In the genomic region with DNA sequence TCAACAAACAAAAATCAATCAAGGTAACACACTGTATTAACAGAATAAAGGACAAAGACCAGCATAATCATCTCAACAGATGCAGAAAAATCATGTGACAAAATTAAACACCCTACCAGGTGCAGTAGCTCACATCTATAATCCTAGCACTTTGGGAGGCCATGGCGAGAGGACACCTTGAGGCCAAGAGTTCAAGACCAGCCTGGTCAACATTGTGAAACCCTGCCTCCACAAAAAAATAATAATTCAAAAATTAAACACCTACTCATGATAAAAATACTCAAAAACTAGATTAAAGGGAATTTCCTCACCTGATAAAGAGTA, we compare ENCODE assay signal across 14 cellular contexts. TPM values are rescaled to one million over a fixed set of nuclear protein-coding genes. Genes with fewer than 3 reads are reported as not detected.
DNase-seq lines count a peak whose midpoint lies in the region; ATAC-seq, FAIRE-seq and TF ChIP-seq lines count a peak whose summit lies in the region.
"Had no signal": no experiment of that assay in that cellular context is flagged by ENCODE, and none has a peak within 500 bp of the region (broad histone marks: within the 10 kb centered on the region; RNA-seq: fewer than 3 reads in every experiment).

No MANE protein-coding gene starts in this region.

- no peak overlapping the region for H3K4me3 ChIP-seq in CD8-positive, alpha-beta memory T cell (ENCODE audit: low read length)
- H3K4me3 ChIP-seq in PC-9 (no peak overlapping the region), K562 (no peak overlapping the region), mucosa of descending colon (no peak overlapping the region), uterus (no peak overlapping the region)
- H3K4me3 ChIP-seq: BLaER1 treated with 17β-estradiol and CSF1 and Interleukin-3, amounts not matched to agents 10 nM and 100 nM had no signal

- H3K4me2 ChIP-seq in PC-9 (no peak overlapping the region), K562 (ENCODE audit: insufficient read depth, low read length) (no peak overlapping the region)
- H3K4me2 ChIP-seq: BLaER1 treated with 17β-estradiol and CSF1 and Interleukin-3, amounts not matched to agents 10 nM and 100 nM had no signal

- TF ChIP-seq POLR2A in H54 (IDR thresholded peaks at IDR 0.05; ENCODE audit: low read depth, low read length), result no peak
- TF ChIP-seq POLR2A in K562 (conservative IDR thresholded peaks at IDR 0.05), result no peak
- TF ChIP-seq POLR2A in uterus (IDR thresholded peaks at IDR 0.05), result no peak

- BruUV-seq in PC-9 (replicated peaks; lab: Mats Ljungman, UMichigan) (no TSS peak), K562 (replicated peaks; lab: Mats Ljungman, UMichigan) (no TSS peak)

- ATAC-seq in K562 (no peak; the same call in 2 of the 3 replicates), GM18502 (IDR thresholded peaks at IDR 0.05; ENCODE audit: poor library complexity, unreplicated experiment) (no peak), mucosa of descending colon (no peak)
- ATAC-seq: HCT116 had no signal

- H4K20me1 ChIP-seq in PC-9 (ENCODE audit: insufficient read depth) (peaks cover 26% of the 10 kb centered on the region), K562 (replicated peaks; ENCODE audit: control insufficient read depth, insufficient read depth, low read length) (no peaks in the 10 kb centered on the region)

- no peak for DNase-seq in CD8-positive, alpha-beta memory T cell
- DNase-seq in H54 (ENCODE audit: insufficient read length, low spot score), result no peak
- DNase-seq in PC-9, result no peak
- no peak for DNase-seq in K562 (ENCODE audit: extremely low read depth in 1 of 4, low spot score in 3 of 4)
- no peak for DNase-seq in mucosa of descending colon
- no peak for DNase-seq in uterus
- DNase-seq in GM19240 (ENCODE audit: insufficient read length, low spot score), result no peak
- DNase-seq: 8988T; Calu3; CD4-positive, CD25-positive, alpha-beta regulatory T cell; DMS 273 treated with DMSO at 0.1 percent for 48 hours had no signal

- peaks cover 0 to 13% (median 2%) of the 10 kb centered on the region in 3 donors for H3K36me3 Mint-ChIP-seq in CD8-positive, alpha-beta memory T cell
- H3K36me3 Mint-ChIP-seq: CD4-positive, CD25-positive, alpha-beta regulatory T cell had no signal

- no peak overlapping the region for H3K9ac ChIP-seq in K562 (ENCODE audit: insufficient read depth in 1 of 2, low read depth in 2 of 2, low read length in 2 of 2)
- H3K9ac ChIP-seq: BLaER1 treated with 17β-estradiol and CSF1 and Interleukin-3, amounts not matched to agents 10 nM and 100 nM had no signal

- POLR2A ChIA-PET in CD8-positive, alpha-beta memory T cell (lab: Charles Lee), result no interaction called here
- POLR2A ChIA-PET in PC-9 (lab: Charles Lee; ENCODE audit: unreplicated experiment) (no interaction called here), K562 (lab: Yijun Ruan, JAX) (interaction anchor here (0.6 to 1.8 kb wide), 6 partner anchors 12 to 55 kb away, joined by 3 to 6 read pairs (median 4); partner anchors contain the start of gene PIK3R3)

- H3K9me3 ChIP-seq in CD8-positive, alpha-beta memory T cell (ENCODE audit: low read length), result no peaks in the 10 kb centered on the region
- H3K9me3 ChIP-seq in PC-9 (ENCODE audit: insufficient read depth, low read depth) (peaks cover 7% of the 10 kb centered on the region; the same call in 1 of the 2 replicates), K562 (replicated peaks; ENCODE audit: control insufficient read depth, insufficient read depth, low read depth, low read length) (0 out of 2 replicates have a peak, but pooled peaks cover 2% of the 10 kb centered on the region), mucosa of descending colon (no peaks in the 10 kb centered on the region), uterus (no peaks in the 10 kb centered on the region)

- no peak overlapping the region for H3K4me3 Mint-ChIP-seq in CD8-positive, alpha-beta memory T cell
- H3K4me3 Mint-ChIP-seq: CD4-positive, CD25-positive, alpha-beta regulatory T cell had no signal

- FAIRE-seq in H54 (lab: Jason Lieb, UNC), result peak; percentile 71
- no peak for FAIRE-seq in K562 (lab: Jason Lieb, UNC)

- in situ Hi-C loops in K562 (cut with MboI), result no loop called here

- no peaks in the 10 kb centered on the region for H3K36me3 ChIP-seq in CD8-positive, alpha-beta memory T cell (ENCODE audit: insufficient read depth, low read length)
- H3K36me3 ChIP-seq in PC-9 (ENCODE audit: low read depth), result peaks cover 33% of the 10 kb centered on the region
- H3K36me3 ChIP-seq in K562 (ENCODE audit: control insufficient read depth, insufficient read depth, low read length), result no peaks in the 10 kb centered on the region
- no peaks in the 10 kb centered on the region for H3K36me3 ChIP-seq in mucosa of descending colon (ENCODE audit: low read depth)
- H3K36me3 ChIP-seq in uterus, result no peaks in the 10 kb centered on the region

- H3K27ac ChIP-seq in CD8-positive, alpha-beta memory T cell (ENCODE audit: low read depth, low read length), result peak overlapping the region; percentile 28
- H3K27ac ChIP-seq in PC-9 (peak overlapping the region; percentile 29), K562 (ENCODE audit: extremely low read depth, low read depth, low read length) (no peak overlapping the region), uterus (no peak overlapping the region)
- H3K27ac ChIP-seq: BLaER1 treated with 17β-estradiol and CSF1 and Interleukin-3, amounts not matched to agents 10 nM and 100 nM had no signal

- no peaks in the 10 kb centered on the region for H3K9me2 ChIP-seq in PC-9 (ENCODE audit: insufficient read depth)

- CTCF ChIA-PET in CD8-positive, alpha-beta memory T cell (lab: Charles Lee), result no interaction called here
- CTCF ChIA-PET in PC-9 (lab: Charles Lee), result no interaction called here
- CTCF ChIA-PET in K562 (lab: Yijun Ruan, JAX; ENCODE audit: low intra/inter-chr PET ratio), result no interaction called here

- H3K79me2 ChIP-seq in PC-9 (ENCODE audit: low read depth) (peaks cover 97% of the 10 kb centered on the region), K562 (ENCODE audit: control insufficient read depth, insufficient read depth, low read length) (no peaks in the 10 kb centered on the region)

- no peak for TF ChIP-seq CTCF in PC-9 (conservative IDR thresholded peaks at IDR 0.05)
- TF ChIP-seq CTCF in K562 (IDR thresholded peaks at IDR 0.05 in 2 of 3, conservative IDR thresholded peaks at IDR 0.05 in 1 of 3; ENCODE audit: insufficient read depth in 2 of 3, low read depth in 1 of 3, low read length in 3 of 3), result no peak
- TF ChIP-seq CTCF in mucosa of descending colon (IDR thresholded peaks at IDR 0.05), result no peak
- no peak for TF ChIP-seq CTCF in uterus (IDR thresholded peaks at IDR 0.05)

- TF ChIP-seq RAD21 in K562 (CRISPR knock-in tag; conservative IDR thresholded peaks at IDR 0.05 in 1 of 2, IDR thresholded peaks at IDR 0.05 in 1 of 2), result no peak

- H3K4me1 Mint-ChIP-seq in CD8-positive, alpha-beta memory T cell, result peaks cover 0 to 5% (median 0%) of the 10 kb centered on the region in 3 donors

- WGBS in K562 (ENCODE audit: insufficient coverage, low coverage, missing lambda C conversion rate), result 93% methylated on average over 1 of the region's 1 CpG

- H3K4me1 ChIP-seq in CD8-positive, alpha-beta memory T cell (ENCODE audit: insufficient read depth, low read length), result no peaks in the 10 kb centered on the region
- H3K4me1 ChIP-seq in PC-9 (replicated peaks; ENCODE audit: insufficient read depth) (no peaks in the 10 kb centered on the region), K562 (replicated peaks in 1 of 2; ENCODE audit: control insufficient read depth in 2 of 2, insufficient read depth in 2 of 2, low read length in 2 of 2) (peaks cover 4 to 6% of the 10 kb centered on the region in 2 experiments; a peak in 3 of 5 replicates), mucosa of descending colon (ENCODE audit: low read depth) (no peaks in the 10 kb centered on the region), uterus (no peaks in the 10 kb centered on the region)

- H2AFZ ChIP-seq in PC-9, result no peak overlapping the region
- H2AFZ ChIP-seq in K562 (ENCODE audit: low read depth, low read length), result peak overlapping the region; percentile 58; the same call in 1 of the 2 replicates

- H3K27ac Mint-ChIP-seq in CD8-positive, alpha-beta memory T cell, result no peak overlapping the region

- H3F3A ChIP-seq in PC-9 (ENCODE audit: insufficient read depth, low read depth), result peaks cover 49% of the 10 kb centered on the region

- no peak for TF ChIP-seq EP300 in K562 (IDR thresholded peaks at IDR 0.05; ENCODE audit: low read length)

- intact Hi-C loops in PC-9 (cut with micrococcal nuclease; ENCODE audit: unreplicated experiment), result no loop called here
- intact Hi-C loops in K562 (cut with micrococcal nuclease), result loop anchor here (2.0 kb wide), 1 partner anchor 26 kb away; no protein-coding TSS in a partner anchor
- intact Hi-C loops in mucosa of descending colon (cut with DNase I, micrococcal nuclease), result no loop called here
- intact Hi-C loops in uterus (cut with DNase I; ENCODE audit: low total_unique reads), result no loop called here

- H3K27me3 Mint-ChIP-seq in CD8-positive, alpha-beta memory T cell, result peaks cover 2 to 4% of the 10 kb centered on the region in 2 donors

- no peaks in the 10 kb centered on the region for H3K27me3 ChIP-seq in CD8-positive, alpha-beta memory T cell (ENCODE audit: insufficient read depth, low read length, poor library complexity, severe bottlenecking)
- H3K27me3 ChIP-seq in PC-9 (ENCODE audit: insufficient read depth, low read depth), result no peaks in the 10 kb centered on the region
- H3K27me3 ChIP-seq in K562 (ENCODE audit: control insufficient read depth in 2 of 2, insufficient read depth in 2 of 2, low read length in 2 of 2), result no peaks in the 10 kb centered on the region
- H3K27me3 ChIP-seq in uterus, result no peaks in the 10 kb centered on the region
- H3K27me3 ChIP-seq: BLaER1 treated with 17β-estradiol and CSF1 and Interleukin-3, amounts not matched to agents 10 nM and 100 nM had no signal

- peaks cover 0 to 8% (median 3%) of the 10 kb centered on the region in 5 donors for H3K9me3 Mint-ChIP-seq in CD8-positive, alpha-beta memory T cell

- no peaks in the 10 kb centered on the region for H3K9me1 ChIP-seq in K562 (ENCODE audit: control insufficient read depth, insufficient read depth, low read length)

RNA-seq across cellular contexts. Expression of gene PIK3R3, which starts 35.3 kb away (rescaled TPM):
- 1 to 10 TPM; 4.3 to 4.7 TPM for total RNA-seq in CD8-positive, alpha-beta memory T cell
- polyA plus RNA-seq in CD8-positive, alpha-beta memory T cell, result 3.3 TPM
- 19.6 and 44.2 TPM in 2 replicates for total RNA-seq in PC-9 (2021)
- 4.0 and 7.6 TPM in 2 replicates for total RNA-seq in K562 (2011; cell fraction: chromatin; rRNA removed; ENCODE audit: low replicate concordance)
- total RNA-seq in K562 (2011; cell fraction: nucleolus; rRNA removed), result 2.3 and 3.6 TPM in 2 replicates
- total RNA-seq in K562 (2011; cell fraction: nucleoplasm; rRNA removed), result 6.5 and 7.6 TPM in 2 replicates
- total RNA-seq in K562 (2014; rRNA removed), result 3.3 and 4.3 TPM in 2 replicates
- total RNA-seq in K562 (2014; rRNA removed; fragmentation: Illumina TruSeq; extraction: Trizol), result 5.7 and 6.0 TPM in 2 replicates
- total RNA-seq in K562 (2015; rRNA removed; fragmentation: Illumina TruSeq; extraction: Trizol), result 6.7 and 7.7 TPM in 2 replicates
- 6.1 and 6.2 TPM in 2 replicates for total RNA-seq in K562 (2021)
- 5.4 and 5.5 TPM in 2 replicates for polyA plus RNA-seq in K562 (2011; rRNA removed)
- polyA plus RNA-seq in K562 (2011; cell fraction: cytosol; rRNA removed), result 1.8 and 3.9 TPM in 2 replicates
- polyA plus RNA-seq in K562 (2011; cell fraction: nucleus; rRNA removed), result 2.7 and 4.7 TPM in 2 replicates
- polyA plus RNA-seq in K562 (2012), result 2.0 and 3.8 TPM in 2 replicates
- polyA plus RNA-seq in K562 (2014; fragmentation: Illumina TruSeq; extraction: Trizol), result 4.0 and 4.6 TPM in 2 replicates
- 1 to 10 TPM; 1.4 to 2.2 TPM for polyA plus RNA-seq in K562 (2014; fragmentation: Nextera tagmentation; extraction: Ambion mirVana)
- 2.7 and 3.1 TPM in 2 replicates for polyA plus RNA-seq in K562 (2014; rRNA removed)
- 8.1 and 13.0 TPM in 2 replicates for polyA minus RNA-seq in K562 (2011; rRNA and poly(A)+ RNA removed)
- polyA minus RNA-seq in K562 (2011; cell fraction: cytosol; rRNA and poly(A)+ RNA removed), result 3.2 and 3.5 TPM in 2 replicates
- polyA minus RNA-seq in K562 (2011; cell fraction: nucleus; rRNA and poly(A)+ RNA removed), result 1.6 and 4.8 TPM in 2 replicates
- 10 to 100 TPM in 2 of 3 donors, 1 to 10 TPM in 1; 5.9 to 15.6 (median 10.6) TPM for total RNA-seq in mucosa of descending colon
- 10 to 100 TPM; 23.5 to 83.7 (median 38.3) TPM for total RNA-seq in uterus

Comparison
In these comparisons a context has a peak if more than half of its experiments do, and no peak if none do; other contexts are left out.
1. H3K27ac ChIP-seq: peak in CD8-positive, alpha-beta memory T cell (single experiment) and PC-9 (single experiment); none in K562 (single experiment) and uterus (0 of 2).